8 cellular contexts compared by ENCODE assay signal in genomic region chr21:38804617-38805281, GRCh38. TPM values are rescaled to one million over a fixed set of nuclear protein-coding genes. Genes with fewer than 3 reads are reported as not detected.
DNase-seq lines count a peak whose midpoint lies in the region; ATAC-seq and TF ChIP-seq lines count a peak whose summit lies in the region.

No MANE protein-coding gene starts in this region.

- CTCF ChIA-PET in activated CD4-positive, alpha-beta T cell treated with anti-CD3 and anti-CD28 coated beads for 36 hours (lab: Charles Lee) = interaction anchor here (0.7 to 3.4 kb wide), 3 partner anchors 35 to 583 kb away, joined by 3 to 14 read pairs (median 3); no protein-coding TSS in a partner anchor
- CTCF ChIA-PET in PC-9 (lab: Charles Lee) = interaction anchor here (0.6 to 1.5 kb wide), 2 partner anchors 32 to 107 kb away, joined by 3 to 4 read pairs; no protein-coding TSS in a partner anchor

- DNase-seq in activated CD4-positive, alpha-beta T cell treated with anti-CD3 and anti-CD28 coated beads for 36 hours = peak; percentile 72
- DNase-seq in activated CD4-positive, alpha-beta T cell treated with anti-CD3 and anti-CD28 coated beads for 1 hour = no peak
- DNase-seq in PC-9 (peak; percentile 66 to 70), amygdala (lab: John Stamatoyannopoulos, UW) (peak in 35 of 56 donors; percentile 16 to 70 (median 44)), right atrium auricular region (ENCODE audit: low spot score) (peak; percentile 83), posterior cingulate gyrus (peak; percentile 54 to 95 (median 70)), inferior parietal cortex (ENCODE audit: extremely low spot score) (no peak)

- intact Hi-C loops in activated CD4-positive, alpha-beta T cell treated with anti-CD3 and anti-CD28 coated beads for 36 hours (cut with DNase I, micrococcal nuclease) = loop anchor here (1.0 to 10.0 kb wide), 14 partner anchors 24 to 1730 kb away; partner anchors contain the start of genes BRWD1 (in 2 of the 2), HMGN1 (in 1 of the 2), LCA5L (in 1 of the 2) and PIGP (in 1 of the 2)
- intact Hi-C loops in PC-9 (cut with micrococcal nuclease; ENCODE audit: unreplicated experiment) = loop anchor here (1.0 to 5.0 kb wide), 8 partner anchors 7 to 322 kb away; no protein-coding TSS in a partner anchor
- intact Hi-C loops in posterior cingulate gyrus (cut with DNase I) = loop anchor here (5.0 to 10.0 kb wide), 3 partner anchors 72 to 323 kb away; no protein-coding TSS in a partner anchor

- peak; percentile 51 for ATAC-seq in activated CD4-positive, alpha-beta T cell treated with anti-CD3 and anti-CD28 coated beads for 36 hours
- ATAC-seq in HG03442 (IDR thresholded peaks at IDR 0.05; ENCODE audit: unreplicated experiment) = peak; percentile 12

- no peaks in the 10 kb centered on the region for H3K9me3 Mint-ChIP-seq in activated CD4-positive, alpha-beta T cell treated with anti-CD3 and anti-CD28 coated beads for 36 hours (ENCODE audit: low read depth)

- peak overlapping the region; percentile 77 for H2AFZ ChIP-seq in PC-9

- H3K27me3 Mint-ChIP-seq in activated CD4-positive, alpha-beta T cell treated with anti-CD3 and anti-CD28 coated beads for 36 hours = no peaks in the 10 kb centered on the region

- H3K27ac ChIP-seq in PC-9 = peak overlapping the region; percentile 95
- peak overlapping the region; percentile 98 to 99 for H3K27ac ChIP-seq in right atrium auricular region

- H3K79me2 ChIP-seq in PC-9 (ENCODE audit: low read depth) = peaks cover 39% of the 10 kb centered on the region

- H3K9me3 ChIP-seq in PC-9 (ENCODE audit: insufficient read depth, low read depth) (no peaks in the 10 kb centered on the region), right atrium auricular region (no peaks in the 10 kb centered on the region)

- H3F3A ChIP-seq in PC-9 (ENCODE audit: insufficient read depth, low read depth) = peaks cover 18% of the 10 kb centered on the region

- POLR2A ChIA-PET in activated CD4-positive, alpha-beta T cell treated with anti-CD3 and anti-CD28 coated beads for 36 hours (lab: Charles Lee) = interaction anchor here (2.2 kb wide), 1 partner anchor 36 kb away, joined by 17 read pairs; no protein-coding TSS in a partner anchor
- POLR2A ChIA-PET in PC-9 (lab: Charles Lee; ENCODE audit: unreplicated experiment) = interaction anchor here (0.5 to 0.6 kb wide), 2 partner anchors 14 to 217 kb away, joined by 3 to 4 read pairs; no protein-coding TSS in a partner anchor

- H3K27ac Mint-ChIP-seq in activated CD4-positive, alpha-beta T cell treated with anti-CD3 and anti-CD28 coated beads for 36 hours = peak overlapping the region; percentile 71

- H3K4me3 ChIP-seq in PC-9 = peak overlapping the region; percentile 79
- H3K4me3 ChIP-seq in right atrium auricular region = peak overlapping the region; percentile 96 to 97

- peak; percentile 59; the same call in 1 of the 2 replicates for TF ChIP-seq CTCF in PC-9 (conservative IDR thresholded peaks at IDR 0.05)
- TF ChIP-seq CTCF in right atrium auricular region (IDR thresholded peaks at IDR 0.05) = peak; percentile 67 to 86

- peak overlapping the region; percentile 86 for H3K4me3 Mint-ChIP-seq in activated CD4-positive, alpha-beta T cell treated with anti-CD3 and anti-CD28 coated beads for 36 hours

- H3K27me3 ChIP-seq in PC-9 (ENCODE audit: insufficient read depth, low read depth) = no peaks in the 10 kb centered on the region
- H3K27me3 ChIP-seq in right atrium auricular region = no peaks in the 10 kb centered on the region

- TSS peak; percentile 88 for BruUV-seq in PC-9 (replicated peaks; lab: Mats Ljungman, UMichigan)

- peak overlapping the region; percentile 95 for H3K4me2 ChIP-seq in PC-9

- peaks cover 41% of the 10 kb centered on the region for H3K4me1 Mint-ChIP-seq in activated CD4-positive, alpha-beta T cell treated with anti-CD3 and anti-CD28 coated beads for 36 hours

- H3K36me3 ChIP-seq in PC-9 (ENCODE audit: low read depth) (no peaks in the 10 kb centered on the region), right atrium auricular region (no peaks in the 10 kb centered on the region)

- H3K4me1 ChIP-seq in PC-9 (replicated peaks; ENCODE audit: insufficient read depth) (peaks cover 34% of the 10 kb centered on the region), right atrium auricular region (peaks cover 0 to 20% of the 10 kb centered on the region in 2 donors)

- H3K9me2 ChIP-seq in PC-9 (ENCODE audit: insufficient read depth) = no peaks in the 10 kb centered on the region

- peaks cover 27% of the 10 kb centered on the region for H3K36me3 Mint-ChIP-seq in activated CD4-positive, alpha-beta T cell treated with anti-CD3 and anti-CD28 coated beads for 36 hours (ENCODE audit: low read depth)

- no peaks in the 10 kb centered on the region for H4K20me1 ChIP-seq in PC-9 (ENCODE audit: insufficient read depth)

RNA-seq across cellular contexts. Expression of gene ETS2, which starts 1.0 kb away (rescaled TPM):
- total RNA-seq in activated CD4-positive, alpha-beta T cell treated with anti-CD3 and anti-CD28 coated beads for 36 hours = 10 to 100 TPM; 44.7 to 61.9 TPM
- total RNA-seq in PC-9 (2021) (20.4 and 25.2 TPM in 2 replicates), right atrium auricular region (10 to 100 TPM; 31.4 to 37.2 TPM)

Comparison
In these comparisons a context has a peak if more than half of its experiments do, and no peak if none do; other contexts are left out.
1. DNase-seq: peak in activated CD4-positive, alpha-beta T cell treated with anti-CD3 and anti-CD28 coated beads for 36 hours (single experiment), PC-9 (2 of 2), amygdala (35 of 56), right atrium auricular region (single experiment) and posterior cingulate gyrus (10 of 10); none in activated CD4-positive, alpha-beta T cell treated with anti-CD3 and anti-CD28 coated beads for 1 hour (single experiment) and inferior parietal cortex (single experiment).